In the genomic region with DNA sequence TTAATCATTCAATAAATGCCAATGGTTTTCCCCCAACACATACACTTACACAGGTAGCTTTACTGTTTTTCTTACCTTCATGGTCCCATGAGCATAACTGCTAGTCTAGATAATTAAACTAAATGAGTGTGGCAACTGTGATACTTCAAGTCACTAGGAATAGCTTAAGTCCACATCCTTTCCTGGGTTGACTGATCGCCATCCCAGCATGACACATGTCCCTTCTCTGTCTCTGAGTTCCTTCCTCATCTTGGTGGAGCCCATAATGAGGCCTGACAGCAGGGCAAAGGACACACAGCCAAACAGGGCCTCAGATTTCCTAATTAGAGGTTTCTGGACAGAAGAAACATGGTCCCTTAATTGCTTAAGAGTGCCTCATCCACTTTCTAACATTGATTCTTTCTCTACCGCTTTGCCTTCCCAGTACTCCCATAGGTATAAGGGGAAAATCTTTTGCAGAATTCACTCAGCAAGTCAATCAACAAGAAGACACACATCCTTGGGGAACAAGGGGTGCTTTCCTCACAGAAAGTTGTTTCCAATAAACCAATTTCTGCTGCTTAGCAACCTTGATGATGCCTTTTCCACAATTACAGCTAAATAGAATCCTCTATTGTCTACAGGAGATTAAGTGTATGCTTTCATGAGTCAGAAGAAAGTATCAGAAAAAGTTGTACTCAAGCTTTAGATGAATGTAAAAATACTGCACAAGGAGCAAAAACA, we compare ENCODE assay signal across 17 cellular contexts.
"Had no signal": no experiment of that assay in that cellular context is flagged by ENCODE, and none has a peak within 500 bp of the region (broad histone marks: within the 10 kb centered on the region; RNA-seq: fewer than 3 reads in every experiment).

No MANE protein-coding gene starts in this region.

- H3K4me3 ChIP-seq: dorsolateral prefrontal cortex, gastroesophageal sphincter, heart right ventricle, tibial artery had no signal

- DNase-seq: activated CD4-positive, alpha-beta T cell treated with anti-CD3 and anti-CD28 coated beads, Interleukin-2, amount 10 ng/mL, durations not matched to agents 7 days and 5 days; activated CD8-positive, alpha-beta memory T cell treated with anti-CD3 and anti-CD28 coated beads, Interleukin-2, amount 50 U/mL, for 4 hours; activated naive CD4-positive, alpha-beta T cell treated with anti-CD3 and anti-CD28 coated beads for 36 hours; activated naive CD8-positive, alpha-beta T cell treated with anti-CD3 and anti-CD28 coated beads, Interleukin-2, amount 50 U/mL, for 24 hours; activated T-cell treated with anti-CD3 and anti-CD28 coated beads, Interleukin-2, amount 50 U/mL, for 4 hours; anterior cingulate cortex; central memory CD4-positive, alpha-beta T cell; dorsolateral prefrontal cortex; heart right ventricle; natural killer cell; stimulated activated naive CD4-positive, alpha-beta T cell; substantia nigra; T1000; tibial artery had no signal

- ATAC-seq: activated CD4-positive, CD25-positive, alpha-beta regulatory T cell treated with anti-CD3 and anti-CD28 coated beads, Interleukin-2, amount 50 U/mL, for 24 hours; activated naive CD8-positive, alpha-beta T cell treated with anti-CD3 and anti-CD28 coated beads, Interleukin-2, amount 50 U/mL, for 24 hours; activated T-cell treated with anti-CD3 and anti-CD28 coated beads, Interleukin-2, amount 50 U/mL, for 4 hours; gastroesophageal sphincter; heart right ventricle; natural killer cell had no signal

- H3K9me3 ChIP-seq: gastroesophageal sphincter, heart right ventricle, tibial artery had no signal

- H3K36me3 ChIP-seq: gastroesophageal sphincter, heart right ventricle, tibial artery had no signal

- H3K27ac ChIP-seq: epithelial cell of prostate, gastroesophageal sphincter, heart right ventricle, tibial artery had no signal

- H3K27me3 ChIP-seq: dorsolateral prefrontal cortex, gastroesophageal sphincter, heart right ventricle, tibial artery had no signal
